Comparison of ENCODE assay signal across 8 cellular contexts in the genomic region with DNA sequence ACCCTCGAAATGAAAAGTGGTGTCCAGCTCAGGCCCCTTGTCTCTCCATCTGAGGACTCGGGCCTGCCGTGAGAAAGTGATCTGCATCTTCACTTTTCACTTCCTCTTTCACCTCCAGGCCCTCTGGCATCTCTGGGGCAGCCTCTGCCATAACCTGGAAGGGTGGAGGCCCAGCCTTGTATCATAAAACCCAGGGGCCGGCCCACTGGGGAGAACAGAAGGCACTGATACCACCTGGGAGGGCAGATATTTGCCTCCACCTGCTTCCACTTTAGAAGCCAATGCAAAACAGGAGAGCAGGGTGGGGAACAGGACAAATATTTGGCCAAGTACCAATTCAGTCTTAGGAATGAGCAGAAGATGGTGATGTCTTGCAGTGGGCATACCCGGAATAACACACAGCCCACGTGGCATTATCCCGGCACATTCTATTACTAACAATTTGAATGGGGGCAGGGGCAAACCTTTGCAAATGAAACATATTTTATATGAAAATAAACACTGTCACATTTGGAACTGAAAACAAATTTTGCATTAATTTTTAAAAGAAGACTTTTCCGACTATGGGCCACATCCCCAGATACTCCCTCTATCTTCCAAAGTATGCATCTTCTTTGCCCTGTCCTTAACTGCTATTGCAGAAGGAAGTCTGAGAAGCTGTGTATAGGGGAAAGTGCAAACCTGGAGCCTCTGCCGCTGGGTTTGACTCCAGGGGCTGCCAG.
DNase-seq lines count a peak whose midpoint lies in the region; ATAC-seq and TF ChIP-seq lines count a peak whose summit lies in the region.

No MANE protein-coding gene starts in this region.

- peaks cover 27% of the 10 kb centered on the region for H3K4me1 Mint-ChIP-seq in mesothelial cell of epicardium
- peaks cover 11% of the 10 kb centered on the region for H3K4me1 Mint-ChIP-seq in activated CD4-positive, alpha-beta T cell treated with anti-CD3 and anti-CD28 coated beads, Interleukin-2, amount 10 ng/mL, durations not matched to agents 7 days and 5 days

- no peaks in the 10 kb centered on the region for H3K9me3 Mint-ChIP-seq in mesothelial cell of epicardium
- no peaks in the 10 kb centered on the region for H3K9me3 Mint-ChIP-seq in activated CD4-positive, alpha-beta T cell treated with anti-CD3 and anti-CD28 coated beads, Interleukin-2, amount 10 ng/mL, durations not matched to agents 7 days and 5 days

- peaks cover 11% of the 10 kb centered on the region for H3K27me3 Mint-ChIP-seq in mesothelial cell of epicardium (ENCODE audit: low read depth)
- peaks cover 3% of the 10 kb centered on the region for H3K27me3 Mint-ChIP-seq in activated CD4-positive, alpha-beta T cell treated with anti-CD3 and anti-CD28 coated beads, Interleukin-2, amount 10 ng/mL, durations not matched to agents 7 days and 5 days

- no peak overlapping the region for H3K27ac Mint-ChIP-seq in mesothelial cell of epicardium
- H3K27ac Mint-ChIP-seq in activated CD4-positive, alpha-beta T cell treated with anti-CD3 and anti-CD28 coated beads, Interleukin-2, amount 10 ng/mL, durations not matched to agents 7 days and 5 days, result no peak overlapping the region

- intact Hi-C loops in left ventricle myocardium superior (cut with micrococcal nuclease), result no loop called here

- no peak for TF ChIP-seq CTCF in mesothelial cell of epicardium (IDR thresholded peaks at IDR 0.05; ENCODE audit: unreplicated experiment)

- ATAC-seq in GM18868 (IDR thresholded peaks at IDR 0.05; ENCODE audit: unreplicated experiment) (peak; percentile 71), HG02678 (IDR thresholded peaks at IDR 0.05; ENCODE audit: unreplicated experiment) (peak; percentile 79), left ventricle myocardium superior (peak; percentile 25)

- POLR2A ChIA-PET in activated CD4-positive, alpha-beta T cell treated with anti-CD3 and anti-CD28 coated beads, Interleukin-2, amount 10 ng/mL, durations not matched to agents 7 days and 5 days (lab: Charles Lee), result no interaction called here

- peak; percentile 67 for DNase-seq in NCI-H226
- DNase-seq in left ventricle myocardium superior, result no peak
- DNase-seq in mesothelial cell of epicardium (ENCODE audit: low spot score in 2 of 2, unreplicated experiment in 2 of 2), result no peak
- no peak for DNase-seq in dermis blood vessel endothelial cell
- no peak for DNase-seq in activated T-cell treated with anti-CD3 and anti-CD28 coated beads for 4 hours
- DNase-seq in activated CD4-positive, alpha-beta T cell treated with anti-CD3 and anti-CD28 coated beads, Interleukin-2, amount 10 ng/mL, durations not matched to agents 7 days and 5 days, result no peak

- CTCF ChIA-PET in activated CD4-positive, alpha-beta T cell treated with anti-CD3 and anti-CD28 coated beads, Interleukin-2, amount 10 ng/mL, durations not matched to agents 7 days and 5 days (lab: Charles Lee), result no interaction called here

- H3K4me3 Mint-ChIP-seq in mesothelial cell of epicardium, result no peak overlapping the region
- H3K4me3 Mint-ChIP-seq in activated CD4-positive, alpha-beta T cell treated with anti-CD3 and anti-CD28 coated beads, Interleukin-2, amount 10 ng/mL, durations not matched to agents 7 days and 5 days, result no peak overlapping the region

- no peaks in the 10 kb centered on the region for H3K36me3 Mint-ChIP-seq in mesothelial cell of epicardium
- no peaks in the 10 kb centered on the region for H3K36me3 Mint-ChIP-seq in activated CD4-positive, alpha-beta T cell treated with anti-CD3 and anti-CD28 coated beads, Interleukin-2, amount 10 ng/mL, durations not matched to agents 7 days and 5 days (ENCODE audit: low read depth)

Comparison
In these comparisons a context has a peak if more than half of its experiments do, and no peak if none do; other contexts are left out.
1. ATAC-seq: peak in every context shown above with its lines; median percentile 79 in HG02678; 71 in GM18868; 25 in left ventricle myocardium superior.